20 cellular contexts compared by ENCODE assay signal in the genomic region with DNA sequence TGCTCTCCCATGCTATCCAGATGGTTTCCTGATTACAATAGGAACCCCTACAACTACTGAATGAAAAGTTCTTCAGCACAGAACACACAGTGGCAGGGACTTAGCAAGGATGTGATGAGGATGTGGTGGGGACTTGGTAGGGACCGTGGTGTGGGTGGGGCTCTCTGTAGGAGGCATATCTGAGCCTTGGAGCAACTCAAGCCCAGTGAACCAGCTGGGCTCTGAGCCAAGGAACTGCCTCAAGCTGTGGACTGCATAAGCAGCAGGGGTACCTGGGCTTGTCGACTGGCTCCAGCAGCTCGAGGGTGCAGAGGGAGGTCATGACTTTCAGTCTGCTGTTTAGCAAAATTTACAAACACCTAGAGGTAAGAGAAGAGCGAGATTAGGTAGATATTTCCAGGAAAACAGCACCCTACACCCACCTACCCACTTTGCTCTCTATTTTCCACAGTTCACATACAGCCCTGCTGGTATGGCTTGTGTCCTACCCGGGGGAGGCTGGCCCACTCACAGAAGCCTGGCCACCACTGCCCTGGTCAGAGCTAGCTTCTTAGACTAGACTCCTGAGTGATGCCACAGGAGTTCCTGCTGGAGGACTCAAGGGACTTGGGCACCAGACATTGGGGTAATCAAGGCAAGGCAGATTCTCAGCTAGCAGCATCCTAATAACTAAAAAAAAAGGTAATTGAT.
DNase-seq lines count a peak whose midpoint lies in the region; ATAC-seq and TF ChIP-seq lines count a peak whose summit lies in the region.
"Had no signal": no experiment of that assay in that cellular context is flagged by ENCODE, and none has a peak within 500 bp of the region (broad histone marks: within the 10 kb centered on the region; RNA-seq: fewer than 3 reads in every experiment).

No MANE protein-coding gene starts in this region.

- H3K4me3 ChIP-seq in fibroblast of pulmonary artery (replicated peaks; ENCODE audit: low read depth, low read length): no peak overlapping the region
- H3K4me3 ChIP-seq: esophagus muscularis mucosa, Peyer's patch, SK-N-MC, tibial artery had no signal

- DNase-seq in A172 (ENCODE audit: low spot score): peak; percentile 31
- DNase-seq in Daoy (ENCODE audit: low read depth): peak; percentile 79
- DNase-seq in RPMI7951 (ENCODE audit: low read depth): peak; percentile 82
- DNase-seq in fibroblast of pulmonary artery (ENCODE audit: low read depth): peak; percentile 14
- no peak for DNase-seq in activated CD4-positive, alpha-beta T cell treated with anti-CD3 and anti-CD28 coated beads, Interleukin-2, amount 50 U/mL, for 48 hours
- DNase-seq in 8988T: no peak
- DNase-seq in germinal center (ENCODE audit: low spot score): no peak
- DNase-seq: activated CD8-positive, alpha-beta memory T cell treated with anti-CD3 and anti-CD28 coated beads for 24 hours; activated naive CD4-positive, alpha-beta T cell treated with anti-CD3 and anti-CD28 coated beads for 36 hours; activated T-cell treated with anti-CD3 and anti-CD28 coated beads, Interleukin-2, amount 50 U/mL, for 4 hours; glutamatergic neuron; natural killer cell; NCI-H1436; NK-92 treated with Interleukin-12 subunit alpha and Interleukin-12 subunit beta, amount 100 ng/mL, for 24 hours; Peyer's patch; stimulated activated naive CD4-positive, alpha-beta T cell; tibial artery had no signal

- no peak for ATAC-seq in GM18867 (IDR thresholded peaks at IDR 0.05; ENCODE audit: unreplicated experiment)
- ATAC-seq: activated T-cell treated with anti-CD3 and anti-CD28 coated beads, Interleukin-2, amount 50 U/mL, for 4 hours had no signal

- TF ChIP-seq CTCF in fibroblast of pulmonary artery (IDR thresholded peaks at IDR 0.05; ENCODE audit: low read length, missing control alignments): no peak

Comparison
In these comparisons a context has a peak if more than half of its experiments do, and no peak if none do; other contexts are left out.
1. DNase-seq: peak in A172 (single experiment), Daoy (single experiment), RPMI7951 (single experiment) and fibroblast of pulmonary artery (single experiment); none in activated CD4-positive, alpha-beta T cell treated with anti-CD3 and anti-CD28 coated beads, Interleukin-2, amount 50 U/mL, for 48 hours (0 of 2), 8988T (single experiment) and germinal center (single experiment).